Comparison of ENCODE assay signal across 12 cellular contexts in the genomic region with DNA sequence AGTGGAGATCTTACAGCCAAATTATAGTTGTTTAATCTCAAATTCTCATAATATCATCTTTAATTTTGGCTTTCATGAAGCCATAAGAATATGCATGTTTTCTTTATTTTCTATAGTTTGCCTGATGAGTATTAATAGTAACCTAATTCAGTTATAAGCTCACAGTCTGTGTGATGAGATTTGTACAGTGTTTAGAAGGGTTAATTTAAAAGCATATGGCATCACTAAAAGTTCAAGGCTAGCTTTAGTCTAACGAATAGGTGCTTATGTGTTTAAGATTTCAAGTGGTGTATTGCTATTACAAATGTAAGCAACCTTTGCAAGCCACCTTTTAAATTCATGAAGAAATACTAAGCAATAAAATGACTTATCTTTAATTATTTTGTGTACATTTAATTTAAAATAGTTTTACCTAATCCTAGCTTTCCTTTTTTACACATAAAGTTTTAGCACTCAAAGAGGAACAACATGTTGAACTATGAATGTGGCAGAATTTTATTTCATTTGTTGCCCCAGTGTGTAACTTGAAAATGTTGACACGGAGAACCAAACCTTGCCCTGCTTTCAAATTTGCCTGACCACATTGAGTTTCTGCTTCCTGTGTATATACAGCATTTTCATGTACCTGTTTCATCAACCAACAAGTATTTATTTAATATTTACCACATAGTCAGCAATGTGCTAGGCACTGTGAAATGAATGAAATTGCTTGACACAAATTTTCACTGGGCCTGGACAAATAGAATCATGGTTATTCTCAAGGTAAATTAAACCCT. TPM values are rescaled to one million over a fixed set of nuclear protein-coding genes. Genes with fewer than 3 reads are reported as not detected.
DNase-seq lines count a peak whose midpoint lies in the region; TF ChIP-seq lines count a peak whose summit lies in the region.
"Had no signal": no experiment of that assay in that cellular context is flagged by ENCODE, and none has a peak within 500 bp of the region (broad histone marks: within the 10 kb centered on the region; RNA-seq: fewer than 3 reads in every experiment).

No MANE protein-coding gene starts in this region.

- no peak overlapping the region for H3K4me2 ChIP-seq in mesenchymal stem cell (ENCODE audit: low read length, poor library complexity, severe bottlenecking)
- no peak overlapping the region for H3K4me2 ChIP-seq in mesendoderm (ENCODE audit: low read length)

- peaks cover 11% of the 10 kb centered on the region for H3K79me2 ChIP-seq in mesendoderm (ENCODE audit: control insufficient read depth, insufficient read depth, low read length)

- no peak for TF ChIP-seq CTCF in AG04450 (IDR thresholded peaks at IDR 0.05; ENCODE audit: low read depth, low read length)
- no peak for TF ChIP-seq CTCF in GM06990 (IDR thresholded peaks at IDR 0.05; ENCODE audit: insufficient read depth, low read length, poor library complexity, severe bottlenecking)
- no peak for TF ChIP-seq CTCF in WERI-Rb-1 (IDR thresholded peaks at IDR 0.05; ENCODE audit: low read depth, low read length)

- no peak overlapping the region for H2AFZ ChIP-seq in mesenchymal stem cell (ENCODE audit: low read depth, low read length)

- no peaks in the 10 kb centered on the region for H3K36me3 ChIP-seq in GM06990 (ENCODE audit: control insufficient read depth, insufficient read depth, low read length)
- H3K36me3 ChIP-seq in WERI-Rb-1, result peaks cover 5% of the 10 kb centered on the region
- peaks cover 0 to 4% of the 10 kb centered on the region in 2 experiments for H3K36me3 ChIP-seq in mesenchymal stem cell (ENCODE audit: control insufficient read depth in 1 of 2, insufficient read depth in 2 of 2, low read depth in 1 of 2, low read length in 2 of 2)
- no peaks in the 10 kb centered on the region for H3K36me3 ChIP-seq in mesendoderm (ENCODE audit: control insufficient read depth, insufficient read depth, low read length)

- no peak overlapping the region for H4K5ac ChIP-seq in mesendoderm (ENCODE audit: low read length)

- H3K4ac ChIP-seq in mesenchymal stem cell (ENCODE audit: low read depth in 1 of 2, low read length in 2 of 2) (no peak overlapping the region), mesendoderm (ENCODE audit: low read depth, low read length) (no peak overlapping the region)

- H2BK120ac ChIP-seq in mesenchymal stem cell (ENCODE audit: low read depth, low read length) (no peak overlapping the region), mesendoderm (ENCODE audit: low read depth, low read length) (no peak overlapping the region)

- no peaks in the 10 kb centered on the region for H3K9me3 ChIP-seq in AG04450 (ENCODE audit: control insufficient read depth, insufficient read depth, low read length)
- H3K9me3 ChIP-seq in WERI-Rb-1 (ENCODE audit: severe bottlenecking), result no peaks in the 10 kb centered on the region
- no peaks in the 10 kb centered on the region for H3K9me3 ChIP-seq in mesenchymal stem cell (ENCODE audit: control insufficient read depth, low read length)

- POLR2A ChIA-PET in AG04450 (lab: Yijun Ruan, JAX), result interaction anchor here (2.1 kb wide), 1 partner anchor 41 kb away, joined by 21 read pairs; a partner anchor contains a TSS

- no peak overlapping the region for H4K8ac ChIP-seq in mesenchymal stem cell (ENCODE audit: low read length)
- H4K8ac ChIP-seq in mesendoderm (ENCODE audit: low read depth, low read length), result no peak overlapping the region

- H2BK15ac ChIP-seq in mesenchymal stem cell (ENCODE audit: low read depth, poor library complexity, severe bottlenecking), result no peak overlapping the region
- H2BK15ac ChIP-seq in mesendoderm (replicated peaks; ENCODE audit: low read depth), result no peak overlapping the region

- H3K27ac ChIP-seq in AG04450 (ENCODE audit: low read depth, low read length) (no peak overlapping the region), WERI-Rb-1 (no peak overlapping the region), mesenchymal stem cell (ENCODE audit: low read length, poor library complexity, severe bottlenecking) (no peak overlapping the region), mesendoderm (ENCODE audit: low read depth, low read length) (no peak overlapping the region)

- WGBS in mesenchymal stem cell, result 91% methylated on average over 1 of the region's 2 CpGs
- WGBS in mesendoderm (ENCODE audit: extremely low coverage, insufficient coverage, low lambda C conversion rate), result no CpG with 5 or more reads among the region's 2 CpGs

- DNase-seq in AG04450 (ENCODE audit: low read depth, low spot score) (no peak), GM06990 (ENCODE audit: extremely low read depth, insufficient read length) (peak; percentile 4), WERI-Rb-1 (no peak), mesenchymal stem cell (no peak), NCI-H187 treated with DMSO at 0.1 percent for 48 hours (lab: John Stamatoyannopoulos, UW) (no peak), mesendoderm (no peak), COLO829 (ENCODE audit: low spot score) (no peak)
- DNase-seq in stimulated activated naive CD4-positive, alpha-beta T cell (lab: John Stamatoyannopoulos, UW), result no peak
- DNase-seq: GF-D8, islet precursor cell, MV-4-11, SHP77 had no signal

- no peak overlapping the region for H3K23ac ChIP-seq in mesenchymal stem cell (ENCODE audit: low read length in 2 of 2)
- no peak overlapping the region for H3K23ac ChIP-seq in mesendoderm (ENCODE audit: low read length)

- H4K91ac ChIP-seq in mesenchymal stem cell (ENCODE audit: low read length), result no peak overlapping the region

- no peak overlapping the region for H3K14ac ChIP-seq in mesenchymal stem cell (ENCODE audit: low read length in 2 of 2)

- CTCF ChIA-PET in AG04450 (lab: Charles Lee), result interaction anchor here (1.2 kb wide), 1 partner anchor 51 kb away, joined by 3 read pairs; no protein-coding TSS in a partner anchor

- H2BK12ac ChIP-seq in mesenchymal stem cell (ENCODE audit: low read length in 2 of 2), result no peak overlapping the region

- H3K56ac ChIP-seq in mesendoderm (ENCODE audit: low read length), result no peak overlapping the region

- H3K9ac ChIP-seq in mesenchymal stem cell (ENCODE audit: low read length) (peak overlapping the region; percentile 85), mesendoderm (ENCODE audit: low read length) (no peak overlapping the region)

- H3K4me3 ChIP-seq in AG04450 (ENCODE audit: low read depth, low read length), result peak overlapping the region; percentile 61; the same call in 1 of the 2 replicates
- peak overlapping the region; percentile 59 for H3K4me3 ChIP-seq in GM06990 (replicated peaks; ENCODE audit: low read depth, low read length)
- H3K4me3 ChIP-seq in WERI-Rb-1 (ENCODE audit: low read depth, low read length), result peak overlapping the region; percentile 50
- H3K4me3 ChIP-seq in mesenchymal stem cell (ENCODE audit: insufficient read depth in 1 of 2, low read depth in 1 of 2, low read length in 2 of 2), result peak overlapping the region in 1 of 2 experiments; percentile 80
- no peak overlapping the region for H3K4me3 ChIP-seq in mesendoderm (ENCODE audit: low read length)

- H2AK5ac ChIP-seq in mesenchymal stem cell (ENCODE audit: low read length, severe bottlenecking) (no peak overlapping the region), mesendoderm (ENCODE audit: low read length) (no peak overlapping the region)

- H3K4me1 ChIP-seq in mesenchymal stem cell (ENCODE audit: control insufficient read depth, insufficient read depth, low read depth, low read length) (peaks cover 8% of the 10 kb centered on the region), mesendoderm (ENCODE audit: control insufficient read depth, low read depth, low read length) (peaks cover 12% of the 10 kb centered on the region)

- H3K18ac ChIP-seq in mesenchymal stem cell (ENCODE audit: low read depth in 1 of 2, low read length in 2 of 2), result no peak overlapping the region
- H3K18ac ChIP-seq in mesendoderm (ENCODE audit: low read length), result no peak overlapping the region

- H2BK5ac ChIP-seq in mesenchymal stem cell (ENCODE audit: low read depth, low read length, poor library complexity, severe bottlenecking) (no peak overlapping the region), mesendoderm (ENCODE audit: low read length) (no peak overlapping the region)

- H3K79me1 ChIP-seq in mesenchymal stem cell (replicated peaks; ENCODE audit: low read length, poor library complexity, severe bottlenecking) (peaks cover 8% of the 10 kb centered on the region), mesendoderm (ENCODE audit: low read length) (peaks cover 6% of the 10 kb centered on the region)

- no peaks in the 10 kb centered on the region for H3K27me3 ChIP-seq in AG04450 (ENCODE audit: control insufficient read depth, insufficient read depth, low read length)
- H3K27me3 ChIP-seq in GM06990 (replicated peaks; ENCODE audit: control insufficient read depth, insufficient read depth, low read length), result no peaks in the 10 kb centered on the region
- H3K27me3 ChIP-seq in WERI-Rb-1 (ENCODE audit: insufficient read depth, low read depth, severe bottlenecking), result no peaks in the 10 kb centered on the region
- H3K27me3 ChIP-seq in mesenchymal stem cell (ENCODE audit: control insufficient read depth in 1 of 2, insufficient read depth in 1 of 2, low read length in 2 of 2), result no peaks in the 10 kb centered on the region
- no peaks in the 10 kb centered on the region for H3K27me3 ChIP-seq in mesendoderm (ENCODE audit: insufficient read depth, low read length, poor library complexity)

RNA-seq across cellular contexts. Expression of a gene that starts 41.5 kb away (rescaled TPM):
- polyA plus RNA-seq in AG04450 (2011; rRNA removed), result 2.4 and 3.4 TPM in 2 replicates
- polyA minus RNA-seq in AG04450 (2011; rRNA and poly(A)+ RNA removed), result 10.4 and 14.7 TPM in 2 replicates
- polyA plus RNA-seq in mesenchymal stem cell (2013, experiment 1 of 2), result 2.2 TPM
- polyA plus RNA-seq in mesenchymal stem cell (2013, experiment 2 of 2), result 2.1 TPM
- 22.9 TPM for polyA plus RNA-seq in mesendoderm (2013, experiment 1 of 2)
- polyA plus RNA-seq in mesendoderm (2013, experiment 2 of 2), result 23.2 TPM
